ENCODE assay signal across 8 cellular contexts in genomic region chr17:45430006-45430737, GRCh38. TPM values are rescaled to one million over a fixed set of nuclear protein-coding genes. Genes with fewer than 3 reads are reported as not detected.
DNase-seq lines count a peak whose midpoint lies in the region; ATAC-seq, FAIRE-seq and TF ChIP-seq lines count a peak whose summit lies in the region.

No MANE protein-coding gene starts in this region.

- 36 to 41% methylated on average over 8 to 67 of the region's 68 CpGs for WGBS in body of pancreas, 2 donors

- no peak for DNase-seq in GM12892 (ENCODE audit: insufficient read length)
- DNase-seq in T-helper 17 cell, result no peak
- no peak for DNase-seq in foreskin keratinocyte
- no peak for DNase-seq in body of pancreas
- DNase-seq in stimulated activated CD4-positive, alpha-beta T cell treated with anti-CD3 and anti-CD28 coated beads, Interleukin-1b, Interleukin-23, amount 100 ng/mL, for 48 hours, result no peak
- no peak for DNase-seq in NK-92 treated with Interleukin-12 subunit alpha and Interleukin-12 subunit beta, amount 100 ng/mL, for 24 hours (lab: John Stamatoyannopoulos, UW)

- TF ChIP-seq CTCF in foreskin keratinocyte (conservative IDR thresholded peaks at IDR 0.05) (no peak), body of pancreas (IDR thresholded peaks at IDR 0.05) (no peak)

- H3K9me3 ChIP-seq in T-helper 17 cell (ENCODE audit: control insufficient read depth, low read length, poor library complexity, severe bottlenecking), result no peaks in the 10 kb centered on the region
- H3K9me3 ChIP-seq in body of pancreas, result no peaks in the 10 kb centered on the region

- peak; percentile 67 for FAIRE-seq in GM12892 (lab: Jason Lieb, UNC)

- H3K27me3 ChIP-seq in foreskin keratinocyte (peaks cover 12% of the 10 kb centered on the region), rectal smooth muscle tissue (ENCODE audit: control insufficient read depth, insufficient read depth, low read length) (peaks cover 18% of the 10 kb centered on the region), body of pancreas (peaks cover 0 to 13% of the 10 kb centered on the region in 2 donors)

- H3K4me1 Mint-ChIP-seq in T-helper 17 cell, result peaks cover 23% of the 10 kb centered on the region

- no peak overlapping the region for H3K9ac ChIP-seq in rectal smooth muscle tissue (ENCODE audit: low read length)

- TF ChIP-seq POLR2A in GM12892 (IDR thresholded peaks at IDR 0.05; ENCODE audit: low read depth, low read length) (no peak), body of pancreas (IDR thresholded peaks at IDR 0.05) (no peak)

- no peak overlapping the region for H3K27ac Mint-ChIP-seq in T-helper 17 cell

- no peaks in the 10 kb centered on the region for H3K27me3 Mint-ChIP-seq in T-helper 17 cell

- intact Hi-C loops in body of pancreas (cut with DNase I), result no loop called here

- no peaks in the 10 kb centered on the region for H3K36me3 Mint-ChIP-seq in T-helper 17 cell (ENCODE audit: low read depth)

- peaks cover under 1% of the 10 kb centered on the region for H3K4me1 ChIP-seq in foreskin keratinocyte
- H3K4me1 ChIP-seq in rectal smooth muscle tissue (ENCODE audit: control insufficient read depth, insufficient read depth, low read length), result peaks cover 3% of the 10 kb centered on the region
- H3K4me1 ChIP-seq in body of pancreas, result peaks cover 59% of the 10 kb centered on the region

- H3K27ac ChIP-seq in foreskin keratinocyte (peak overlapping the region; percentile 83), rectal smooth muscle tissue (ENCODE audit: low read depth, low read length) (no peak overlapping the region), body of pancreas (no peak overlapping the region)

- ATAC-seq in T-helper 17 cell (no peak), foreskin keratinocyte (no peak), body of pancreas (no peak), GM18502 (IDR thresholded peaks at IDR 0.05; ENCODE audit: poor library complexity, unreplicated experiment) (no peak)

- H3K36me3 ChIP-seq in rectal smooth muscle tissue (ENCODE audit: control insufficient read depth, insufficient read depth, low read length), result peaks cover 3% of the 10 kb centered on the region
- H3K36me3 ChIP-seq in body of pancreas (replicated peaks in 1 of 2; ENCODE audit: insufficient read depth in 1 of 2, low read depth in 2 of 2), result no peaks in the 10 kb centered on the region

- peak overlapping the region; percentile 90 for H3K4me3 Mint-ChIP-seq in T-helper 17 cell

- peak overlapping the region; percentile 89 for H3K4me3 ChIP-seq in rectal smooth muscle tissue (ENCODE audit: low read length)
- no peak overlapping the region for H3K4me3 ChIP-seq in body of pancreas

RNA-seq across cellular contexts. Expression of gene ARHGAP27, which starts 2.5 kb away (rescaled TPM):
- 10.4 TPM for polyA plus RNA-seq in GM12892 (2012; ENCODE audit: missing spikeins)
- total RNA-seq in T-helper 17 cell (10 to 100 TPM; 42.0 to 55.4 TPM), foreskin keratinocyte (13.3 and 13.5 TPM in 2 replicates), body of pancreas (10 to 100 TPM; 12.7 to 35.3 TPM)
- 9.5 and 10.0 TPM in 2 replicates for polyA plus RNA-seq in foreskin keratinocyte
